1 cellular context compared by ENCODE assay signal in genomic region chr9:129069825-129070473, GRCh38.
TF ChIP-seq lines count a peak whose summit lies in the region.

No MANE protein-coding gene starts in this region.

TF ChIP-seq in liver, 16 proteins besides CTCF, POLR2A, EP300 and RAD21:
- TF ChIP-seq RXRA (IDR thresholded peaks at IDR 0.05), result peak; percentile 83 to 87
- no peak for TF ChIP-seq ATF3 (IDR thresholded peaks at IDR 0.05)
- TF ChIP-seq SP1 (IDR thresholded peaks at IDR 0.05), result peak; percentile 88
- no peak for TF ChIP-seq HNF4G (IDR thresholded peaks at IDR 0.05)
- TF ChIP-seq NR2F2 (IDR thresholded peaks at IDR 0.05), result no peak
- peak; percentile 88 for TF ChIP-seq MAX (IDR thresholded peaks at IDR 0.05)
- peak in 1 of 2 donors; percentile 62 for TF ChIP-seq JUND (IDR thresholded peaks at IDR 0.05)
- TF ChIP-seq FOXA1 (IDR thresholded peaks at IDR 0.05), result peak; percentile 87
- TF ChIP-seq EGR1 (IDR thresholded peaks at IDR 0.05; ENCODE audit: low read depth in 2 of 2), result no peak
- peak; percentile 84 to 91 for TF ChIP-seq HNF4A (conservative IDR thresholded peaks at IDR 0.05)
- peak; percentile 83 for TF ChIP-seq FOXA2 (IDR thresholded peaks at IDR 0.05)
- TF ChIP-seq ZBTB33 (IDR thresholded peaks at IDR 0.05), result peak; percentile 17
- TF ChIP-seq REST (IDR thresholded peaks at IDR 0.05), result no peak
- peak in 1 of 2 donors; percentile 8 for TF ChIP-seq GABPA (IDR thresholded peaks at IDR 0.05 in 1 of 2, conservative IDR thresholded peaks at IDR 0.05 in 1 of 2)
- peak; percentile 47 for TF ChIP-seq YY1 (IDR thresholded peaks at IDR 0.05)
- TF ChIP-seq TAF1 (conservative IDR thresholded peaks at IDR 0.05), result no peak
